Comparison of ENCODE assay signal across 16 cellular contexts in the genomic region with DNA sequence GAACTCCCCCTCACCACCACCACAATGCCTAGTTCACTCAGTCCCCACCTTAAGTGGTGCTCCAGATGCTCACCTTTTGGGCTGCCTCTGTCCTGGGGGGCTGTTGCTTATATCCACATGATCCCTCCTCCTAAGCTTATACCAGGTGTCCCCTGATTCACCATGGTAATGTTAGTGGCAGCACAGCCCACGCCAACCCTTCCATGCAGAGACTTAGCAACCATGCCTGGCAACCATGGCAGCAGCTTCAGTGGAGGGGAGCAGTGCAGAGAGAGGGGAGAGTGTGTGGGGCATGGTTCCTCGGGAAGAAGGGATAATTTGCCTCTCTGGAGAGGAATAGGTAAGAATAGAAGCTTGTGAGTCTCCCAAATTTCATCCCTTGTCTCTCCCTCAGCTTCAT. TPM values are rescaled to one million over a fixed set of nuclear protein-coding genes. Genes with fewer than 3 reads are reported as not detected.
A peak's percentile ranks its signal among the peaks of the same experiment; 100 is the strongest.
DNase-seq lines count a peak whose midpoint lies in the region; ATAC-seq and TF ChIP-seq lines count a peak whose summit lies in the region.
"Had no signal": no experiment of that assay in that cellular context is flagged by ENCODE, and none has a peak within 500 bp of the region (broad histone marks: within the 10 kb centered on the region; RNA-seq: fewer than 3 reads in every experiment).

No MANE protein-coding gene starts in this region.

- no peak overlapping the region for H2AK5ac ChIP-seq in H9 (ENCODE audit: insufficient read length, low read length)

- no peak for ATAC-seq in activated naive CD8-positive, alpha-beta T cell treated with anti-CD3 and anti-CD28 coated beads, Interleukin-2, amount 50 U/mL, for 24 hours
- no peak for ATAC-seq in HG03097 (IDR thresholded peaks at IDR 0.05; ENCODE audit: low FRiP score, unreplicated experiment)

- peak overlapping the region; percentile 70 for H3K4me3 ChIP-seq in BLaER1
- no peak overlapping the region for H3K4me3 ChIP-seq in H7 (ENCODE audit: insufficient read depth, low read depth, low read length)

- DNase-seq in H9 = peak; percentile 14
- no peak for DNase-seq in activated naive CD8-positive, alpha-beta T cell treated with anti-CD3 and anti-CD28 coated beads, Interleukin-2, amount 50 U/mL, for 24 hours
- no peak for DNase-seq in neural crest cell (ENCODE audit: low read depth, low spot score)
- no peak for DNase-seq in NCI-H1105 treated with DMSO at 0.1 percent for 48 hours (lab: John Stamatoyannopoulos, UW)
- no peak for DNase-seq in H7
- DNase-seq in CD1c-positive myeloid dendritic cell (ENCODE audit: extremely low spot score) = no peak
- DNase-seq: activated CD4-positive, CD25-positive, alpha-beta regulatory T cell; activated T-cell treated with anti-CD3 and anti-CD28 coated beads for 4 hours; effector CD4-positive, alpha-beta T cell; islet precursor cell; SHP77; sigmoid colon had no signal

- no peak overlapping the region for H4K91ac ChIP-seq in H9 (ENCODE audit: insufficient read length, low read depth, low read length)

- peaks cover 45% of the 10 kb centered on the region for H3K36me3 ChIP-seq in BLaER1
- peaks cover 8% of the 10 kb centered on the region for H3K36me3 ChIP-seq in H7 (replicated peaks; ENCODE audit: control insufficient read depth, insufficient read depth, low read length)

- H3K27ac Mint-ChIP-seq in H9 (no peak overlapping the region), neural crest cell (ENCODE audit: unreplicated experiment) (no peak overlapping the region)
- H3K27ac Mint-ChIP-seq in activated naive CD8-positive, alpha-beta T cell treated with anti-CD3 and anti-CD28 coated beads, Interleukin-2, amount 50 U/mL, for 24 hours = no peak overlapping the region

- no peak overlapping the region for H3K14ac ChIP-seq in H9 (ENCODE audit: insufficient read depth, low read length)

- H3K27me3 ChIP-seq in BLaER1 (peaks cover 59% of the 10 kb centered on the region), H9 (ENCODE audit: insufficient read depth, low read length) (peaks cover 34% of the 10 kb centered on the region; the same call in 1 of the 2 replicates), H7 (ENCODE audit: control insufficient read depth, insufficient read depth, low read length) (peaks cover 56% of the 10 kb centered on the region)

- H3K27me3 Mint-ChIP-seq in H9 (ENCODE audit: low read depth) = peaks cover 63% of the 10 kb centered on the region
- peaks cover 40% of the 10 kb centered on the region for H3K27me3 Mint-ChIP-seq in activated naive CD8-positive, alpha-beta T cell treated with anti-CD3 and anti-CD28 coated beads, Interleukin-2, amount 50 U/mL, for 24 hours
- peaks cover 64% of the 10 kb centered on the region for H3K27me3 Mint-ChIP-seq in neural crest cell (ENCODE audit: low read depth)

- WGBS in H9 (ENCODE audit: extremely low coverage, insufficient read length, low lambda C conversion rate) = no CpG with 5 or more reads among the region's 2 CpGs

- no peak overlapping the region for H2BK15ac ChIP-seq in H9 (ENCODE audit: low read depth, low read length)

- no peak overlapping the region for H3T11ph ChIP-seq in H9 (ENCODE audit: low read length)

- no peaks in the 10 kb centered on the region for H3K79me2 ChIP-seq in H9 (ENCODE audit: insufficient read depth, low read length)

- TF ChIP-seq CTCF in H9 (conservative IDR thresholded peaks at IDR 0.05) (no peak), neural crest cell (conservative IDR thresholded peaks at IDR 0.05) (no peak)

- no peak overlapping the region for H2BK12ac ChIP-seq in H9 (ENCODE audit: insufficient read length, low read depth, low read length)

- H3K23me2 ChIP-seq in H9 (ENCODE audit: insufficient read length, low read depth, low read length, poor library complexity, severe bottlenecking) = peaks cover 27% of the 10 kb centered on the region

- no peak overlapping the region for H2AFZ ChIP-seq in H9 (ENCODE audit: low read length)

- H3K27ac ChIP-seq in BLaER1 = no peak overlapping the region
- no peak overlapping the region for H3K27ac ChIP-seq in H9 (ENCODE audit: insufficient read length, low read depth, low read length)
- H3K27ac ChIP-seq: sigmoid colon, suprapubic skin had no signal

- H3K9ac ChIP-seq in BLaER1 (0 out of 2 replicates have a peak overlapping the region, but pooled peaks have one; percentile 57), H9 (ENCODE audit: extremely low read depth, insufficient read length, low read length) (no peak overlapping the region)

- peak overlapping the region; percentile 87 for H3K4me2 ChIP-seq in BLaER1
- H3K4me2 ChIP-seq in H9 (ENCODE audit: insufficient read depth, insufficient read length, low read length) = peak overlapping the region; percentile 58

- no peak overlapping the region for H2BK120ac ChIP-seq in H9 (ENCODE audit: low read depth, low read length, poor library complexity, severe bottlenecking)

- H3K4me3 Mint-ChIP-seq in H9 (peak overlapping the region in 1 of 2 experiments; percentile 10; a peak in 1 of 5 replicates), neural crest cell (peak overlapping the region; percentile 77)
- peak overlapping the region; percentile 71 for H3K4me3 Mint-ChIP-seq in activated naive CD8-positive, alpha-beta T cell treated with anti-CD3 and anti-CD28 coated beads, Interleukin-2, amount 50 U/mL, for 24 hours

- H3K23ac ChIP-seq in H9 (ENCODE audit: insufficient read length, low read depth, low read length) = no peak overlapping the region

- H3K4me1 Mint-ChIP-seq in H9 = peaks cover 13 to 28% of the 10 kb centered on the region in 2 experiments
- H3K4me1 Mint-ChIP-seq in activated naive CD8-positive, alpha-beta T cell treated with anti-CD3 and anti-CD28 coated beads, Interleukin-2, amount 50 U/mL, for 24 hours = peaks cover 33% of the 10 kb centered on the region
- H3K4me1 Mint-ChIP-seq in neural crest cell = peaks cover 23% of the 10 kb centered on the region

- H3K36me3 Mint-ChIP-seq in H9 (ENCODE audit: insufficient read depth in 1 of 3, low read depth in 3 of 3) (peaks cover 6 to 21% (median 7%) of the 10 kb centered on the region in 3 experiments; a peak in 5 of 7 replicates), neural crest cell (ENCODE audit: low read depth) (peaks cover 16% of the 10 kb centered on the region)
- H3K36me3 Mint-ChIP-seq in activated naive CD8-positive, alpha-beta T cell treated with anti-CD3 and anti-CD28 coated beads, Interleukin-2, amount 50 U/mL, for 24 hours (ENCODE audit: low read depth) = peaks cover 38% of the 10 kb centered on the region

- H3K4me1 ChIP-seq in BLaER1 = peaks cover 54% of the 10 kb centered on the region
- H3K4me1 ChIP-seq in H9 (ENCODE audit: insufficient read depth, low read length) = no peaks in the 10 kb centered on the region

- H3K56ac ChIP-seq in H9 (ENCODE audit: insufficient read length, low read depth, low read length) = no peak overlapping the region

- H3K9me3 Mint-ChIP-seq in H9 (no peaks in the 10 kb centered on the region), neural crest cell (no peaks in the 10 kb centered on the region)
- H3K9me3 Mint-ChIP-seq in activated naive CD8-positive, alpha-beta T cell treated with anti-CD3 and anti-CD28 coated beads, Interleukin-2, amount 50 U/mL, for 24 hours = no peaks in the 10 kb centered on the region

- no peak overlapping the region for H3K18ac ChIP-seq in H9 (ENCODE audit: insufficient read length, low read depth, low read length)

- H2BK20ac ChIP-seq in H9 (ENCODE audit: low read depth, low read length, poor library complexity, severe bottlenecking) = no peak overlapping the region

- no peak overlapping the region for H4K8ac ChIP-seq in H9 (replicated peaks; ENCODE audit: insufficient read length, low read depth, low read length)

- H3K4ac ChIP-seq in H9 (ENCODE audit: low read depth, low read length) = no peak overlapping the region

- no peak overlapping the region for H2BK5ac ChIP-seq in H9 (ENCODE audit: insufficient read length, low read length)

- H3K79me1 ChIP-seq in H9 (ENCODE audit: insufficient read depth, low read depth, low read length, poor library complexity, severe bottlenecking) = no peaks in the 10 kb centered on the region

- H4K20me1 ChIP-seq in BLaER1 (peaks cover 37% of the 10 kb centered on the region), H9 (ENCODE audit: control insufficient read depth, insufficient read depth, insufficient read length) (no peaks in the 10 kb centered on the region)

- H4K5ac ChIP-seq in H9 (ENCODE audit: insufficient read length, low read depth, low read length) = no peak overlapping the region

- H3K9me3 ChIP-seq in BLaER1 (no peaks in the 10 kb centered on the region), H9 (ENCODE audit: control insufficient read depth, low read depth, low read length) (no peaks in the 10 kb centered on the region)
- H3K9me3 ChIP-seq: sigmoid colon, suprapubic skin had no signal

RNA-seq across cellular contexts. Expression of gene DDN, which starts 1.2 kb away (rescaled TPM):
- total RNA-seq in H9 (2021) (0.35 and 0.39 TPM in 2 replicates), neural crest cell (0.51 and 0.64 TPM in 2 replicates)
- 0.10 and 0.30 TPM in 2 replicates for total RNA-seq in H7 (2014; rRNA removed; shearing (Covaris generic))

RNA-seq across cellular contexts. Expression of gene PRKAG1, which starts 18.2 kb away (rescaled TPM):
- 34.8 and 36.7 TPM in 2 replicates for total RNA-seq in H9 (2021)
- total RNA-seq in neural crest cell = 58.5 and 61.9 TPM in 2 replicates
- total RNA-seq in H7 (2014; rRNA removed; shearing (Covaris generic)) = 44.2 and 51.1 TPM in 2 replicates

RNA-seq across cellular contexts. Expression of gene WNT1, which starts 22.2 kb away (rescaled TPM):
- total RNA-seq in H9 (2021) (not detected in 2 replicates), neural crest cell (1.2 and 2.1 TPM in 2 replicates)
- not detected in 2 replicates for total RNA-seq in H7 (2014; rRNA removed; shearing (Covaris generic))
- total RNA-seq: NCI-H460, sigmoid colon, suprapubic skin had no signal

RNA-seq across cellular contexts. Expression of gene WNT10B, which starts 28.8 kb away (rescaled TPM):
- 0.37 and 0.53 TPM in 2 replicates for total RNA-seq in H9 (2021)
- 1.3 and 1.8 TPM in 2 replicates for total RNA-seq in neural crest cell
- 0.83 and 0.92 TPM in 2 replicates for total RNA-seq in H7 (2014; rRNA removed; shearing (Covaris generic))

RNA-seq across cellular contexts. Expression of gene ARF3, which starts 43.1 kb away (rescaled TPM):
- total RNA-seq in H9 (2021) (254 and 263 TPM in 2 replicates), neural crest cell (194 and 202 TPM in 2 replicates)
- total RNA-seq in H7 (2014; rRNA removed; shearing (Covaris generic)) = 68.9 and 95.1 TPM in 2 replicates
